1 cellular context compared by ENCODE assay signal in genomic region chr17:80203448-80204092, GRCh38.
A peak's percentile ranks its signal among the peaks of the same experiment; 100 is the strongest.
TF ChIP-seq lines count a peak whose summit lies in the region.

No MANE protein-coding gene starts in this region.

TF ChIP-seq in HepG2, 621 proteins besides CTCF, POLR2A, EP300 and RAD21:
- TF ChIP-seq NR3C1 (CRISPR knock-in tag; IDR thresholded peaks at IDR 0.05) (no peak), HMGA1 (CRISPR knock-in tag; conservative IDR thresholded peaks at IDR 0.05) (no peak), PAXIP1 (CRISPR knock-in tag; conservative IDR thresholded peaks at IDR 0.05) (no peak), CENPX (CRISPR knock-in tag; IDR thresholded peaks at IDR 0.05) (no peak), ZKSCAN5 (CRISPR knock-in tag; IDR thresholded peaks at IDR 0.05) (no peak), GATAD2A (CRISPR knock-in tag; IDR thresholded peaks at IDR 0.05) (no peak), SRSF1 (optimal IDR thresholded peaks at IDR 0.05; ENCODE audit: low read depth, low read length) (no peak), NFATC3 (CRISPR knock-in tag; IDR thresholded peaks at IDR 0.05) (no peak), IRF9 (CRISPR knock-in tag; IDR thresholded peaks at IDR 0.05; ENCODE audit: borderline replicate concordance) (no peak), PLRG1 (conservative IDR thresholded peaks at IDR 0.05) (no peak), TBP (CRISPR knock-in tag; IDR thresholded peaks at IDR 0.05) (no peak), ZNF414 (CRISPR knock-in tag; IDR thresholded peaks at IDR 0.05) (no peak), ZMYM2 (CRISPR knock-in tag; IDR thresholded peaks at IDR 0.05) (no peak), ATF6 (CRISPR knock-in tag; conservative IDR thresholded peaks at IDR 0.05) (no peak), STAG1 (CRISPR knock-in tag; IDR thresholded peaks at IDR 0.05) (0 out of 2 replicates have a peak, but pooled peaks have one; percentile 4), HOXD1 (CRISPR knock-in tag; IDR thresholded peaks at IDR 0.05) (no peak), NFE2L2 (IDR thresholded peaks at IDR 0.05; ENCODE audit: low read length) (peak; percentile 38; the same call in 1 of the 2 replicates), AGO2 (optimal IDR thresholded peaks at IDR 0.05; ENCODE audit: low read depth, low read length) (peak; percentile 76), RERE (CRISPR knock-in tag; IDR thresholded peaks at IDR 0.05; ENCODE audit: low read depth) (no peak), TBL1XR1 (IDR thresholded peaks at IDR 0.05; ENCODE audit: borderline replicate concordance, low read length, partially characterized antibody) (no peak), ZNF704 (CRISPR knock-in tag; IDR thresholded peaks at IDR 0.05; ENCODE audit: borderline replicate concordance) (no peak), ZNF746 (CRISPR knock-in tag; IDR thresholded peaks at IDR 0.05) (no peak), ZBTB14 (CRISPR knock-in tag; IDR thresholded peaks at IDR 0.05) (no peak), ZNF550 (CRISPR knock-in tag; IDR thresholded peaks at IDR 0.05; ENCODE audit: borderline replicate concordance) (no peak), ZNF232 (CRISPR knock-in tag; IDR thresholded peaks at IDR 0.05; ENCODE audit: borderline replicate concordance) (no peak), TMF1 (CRISPR knock-in tag; IDR thresholded peaks at IDR 0.05; ENCODE audit: low read depth) (no peak)
